8 cellular contexts compared by ENCODE assay signal in genomic region chr3:141105828-141106628, GRCh38. TPM values are rescaled to one million over a fixed set of nuclear protein-coding genes. Genes with fewer than 3 reads are reported as not detected.
DNase-seq lines count a peak whose midpoint lies in the region; ATAC-seq lines count a peak whose summit lies in the region.

No MANE protein-coding gene starts in this region.

- DNase-seq in Daoy (ENCODE audit: low read depth) = peak; percentile 72
- DNase-seq in NCI-H526 treated with DMSO at 0.1 percent for 48 hours (lab: John Stamatoyannopoulos, UW) = peak; percentile 52
- peak; percentile 31 to 44 for DNase-seq in activated CD4-positive, alpha-beta T cell treated with anti-CD3 and anti-CD28 coated beads, Interleukin-2, amount 50 U/mL, for 4 hours
- DNase-seq in effector CD8-positive, alpha-beta T cell (lab: John Stamatoyannopoulos, UW) = peak; percentile 11
- DNase-seq in medulla oblongata (ENCODE audit: extremely low spot score) = peak; percentile 90
- DNase-seq in stimulated activated CD8-positive, alpha-beta memory T cell treated with anti-CD3 and anti-CD28 coated beads, Interleukin-4, amount 100 ng/mL, for 1 hour (ENCODE audit: low read depth in 2 of 2, low spot score in 1 of 2) = peak; percentile 13 to 15

- ATAC-seq in HG03342 (IDR thresholded peaks at IDR 0.05; ENCODE audit: unreplicated experiment) (peak; percentile 47), HG03378 (IDR thresholded peaks at IDR 0.05; ENCODE audit: unreplicated experiment) (no peak)

RNA-seq across cellular contexts. Expression of gene SPSB4, which starts 54.9 kb away (rescaled TPM):
- 2.3 and 2.4 TPM in 2 replicates for total RNA-seq in Daoy (2014; rRNA removed; shearing (Covaris generic))

Comparison
In these comparisons a context has a peak if more than half of its experiments do, and no peak if none do; other contexts are left out.
1. DNase-seq: peak in every context shown above with its lines; median percentile 90 in medulla oblongata; 72 in Daoy; 52 in NCI-H526 treated with DMSO at 0.1 percent for 48 hours; 38 in activated CD4-positive, alpha-beta T cell treated with anti-CD3 and anti-CD28 coated beads, Interleukin-2, amount 50 U/mL, for 4 hours; 14 in stimulated activated CD8-positive, alpha-beta memory T cell treated with anti-CD3 and anti-CD28 coated beads, Interleukin-4, amount 100 ng/mL, for 1 hour; 11 in effector CD8-positive, alpha-beta T cell.